In genomic region chr5:152097128-152097527, GRCh38 we compare ENCODE assay signal across 22 cellular contexts.
DNase-seq lines count a peak whose midpoint lies in the region; ATAC-seq and TF ChIP-seq lines count a peak whose summit lies in the region.
"Had no signal": no experiment of that assay in that cellular context is flagged by ENCODE, and none has a peak within 500 bp of the region (broad histone marks: within the 10 kb centered on the region; RNA-seq: fewer than 3 reads in every experiment).

No MANE protein-coding gene starts in this region.

- no peak overlapping the region for H3K4me3 ChIP-seq in tibial nerve
- H3K4me3 ChIP-seq: transverse colon had no signal

- H3K27me3 ChIP-seq in tibial nerve, result no peaks in the 10 kb centered on the region
- H3K27me3 ChIP-seq: transverse colon had no signal

- ATAC-seq in GM18519 (IDR thresholded peaks at IDR 0.05; ENCODE audit: low FRiP score, unreplicated experiment) (peak; percentile 65), GM21786 (IDR thresholded peaks at IDR 0.05; ENCODE audit: unreplicated experiment) (peak; percentile 62), HG03469 (IDR thresholded peaks at IDR 0.05; ENCODE audit: unreplicated experiment) (peak; percentile 42)
- ATAC-seq: activated CD8-positive, alpha-beta memory T cell treated with anti-CD3 and anti-CD28 coated beads, Interleukin-2, amount 10 ng/mL, durations not matched to agents 7 days and 5 days; natural killer cell treated with Interleukin-12 subunit alpha and Interleukin-12 subunit beta and Interleukin-15 and Interleukin-18, amount 100 ng/mL, for 72 hours; Right ventricle myocardium inferior; stimulated activated memory B cell treated with anti-CD40 and anti-IgM and Interleukin-4, amounts not matched to agents 10 μg/mL and 1 μg/mL and 100 μg/mL, for 72 hours; T-cell had no signal

- H3K9me3 ChIP-seq in tibial nerve, result no peaks in the 10 kb centered on the region
- H3K9me3 ChIP-seq: transverse colon had no signal

- H3K27ac ChIP-seq in tibial nerve, result no peak overlapping the region
- H3K27ac ChIP-seq: transverse colon, VCaP had no signal

- no peaks in the 10 kb centered on the region for H3K36me3 ChIP-seq in tibial nerve
- H3K36me3 ChIP-seq: transverse colon had no signal

- in situ Hi-C loops in ACHN (cut with HindIII; ENCODE audit: low pct_ligation_motif_present, low pct_unique_long_range_greater_than_20kb, low sequenced_read_pairs), result no loop called here

- TF ChIP-seq CTCF in tibial nerve (IDR thresholded peaks at IDR 0.05), result no peak

- H3K4me1 ChIP-seq in tibial nerve, result no peaks in the 10 kb centered on the region
- H3K4me1 ChIP-seq: transverse colon had no signal

- TF ChIP-seq EP300 in tibial nerve (IDR thresholded peaks at IDR 0.05), result no peak

- TF ChIP-seq POLR2A in tibial nerve (IDR thresholded peaks at IDR 0.05), result no peak

- DNase-seq in foreskin melanocyte, result peak; percentile 42
- no peak for DNase-seq in ACHN
- DNase-seq in tibial nerve (ENCODE audit: low spot score in 2 of 2), result no peak
- DNase-seq in stimulated activated CD4-positive, alpha-beta T cell treated with anti-CD3 and anti-CD28 coated beads, Interleukin-4, amount 100 ng/mL, for 4 hours, result no peak
- DNase-seq: activated CD8-positive, alpha-beta memory T cell treated with anti-CD3 and anti-CD28 coated beads, Interleukin-2, amount 10 ng/mL, durations not matched to agents 7 days and 5 days; activated gamma-delta T cell; aorta; Calu3; islet precursor cell; Kasumi-1; mesenchymal stem cell; NCI-H1436 treated with DMSO at 0.1 percent for 48 hours; NCI-H2227 treated with DMSO at 0.1 percent for 48 hours; T-cell; transverse colon had no signal

- WGBS in tibial nerve, 2 donors, result 46 to 56% methylated on average over 1 of the region's 1 CpG
